19 cellular contexts compared by ENCODE assay signal in the genomic region with DNA sequence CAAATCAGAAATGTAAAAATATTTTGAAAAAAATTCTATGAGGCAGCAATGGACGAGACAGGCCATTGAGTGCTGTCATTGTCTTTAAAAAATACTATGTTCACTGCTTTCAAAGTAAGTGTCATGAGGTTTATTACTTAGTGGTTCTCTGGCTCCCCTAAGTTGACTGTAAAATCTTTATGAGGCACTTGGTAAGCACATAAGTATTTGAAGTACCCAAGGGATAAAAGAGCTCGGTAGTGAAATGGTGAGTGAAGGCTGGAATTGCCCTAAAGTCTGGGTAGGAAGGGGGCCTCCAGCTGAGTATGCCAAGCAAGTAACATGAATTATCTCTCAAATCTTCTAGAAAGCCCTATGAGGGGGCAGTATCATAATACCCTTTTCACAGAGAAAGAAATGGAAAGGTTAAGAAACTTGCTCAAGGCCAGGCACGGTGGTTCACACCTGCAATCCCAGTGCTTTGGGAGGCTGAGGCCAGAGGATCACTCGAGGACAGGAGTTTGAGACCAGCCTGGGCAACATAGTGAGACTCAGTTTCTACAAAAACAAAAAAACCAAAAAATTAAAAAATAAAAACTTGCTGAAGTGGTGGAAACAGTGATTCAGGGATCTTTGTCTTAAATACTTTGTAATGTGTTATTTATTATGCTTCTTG. TPM values are rescaled to one million over a fixed set of nuclear protein-coding genes. Genes with fewer than 3 reads are reported as not detected.
"Had no signal": no experiment of that assay in that cellular context is flagged by ENCODE, and none has a peak within 500 bp of the region (broad histone marks: within the 10 kb centered on the region; RNA-seq: fewer than 3 reads in every experiment).

No MANE protein-coding gene starts in this region.

- H3K4me3 ChIP-seq: esophagus squamous epithelium, lung, sigmoid colon had no signal

- H3K27ac ChIP-seq: esophagus squamous epithelium, foreskin keratinocyte, neutrophil, sigmoid colon had no signal

- ATAC-seq: foreskin keratinocyte, left ventricle myocardium superior had no signal

- H3K27me3 ChIP-seq: esophagus squamous epithelium had no signal

- DNase-seq: esophagus squamous epithelium; foreskin keratinocyte; immature natural killer cell; left ventricle myocardium superior; mesenchymal stem cell; midbrain; naive thymus-derived CD4-positive, alpha-beta T cell; posterior cingulate gyrus; sigmoid colon; small intestine; stimulated activated CD4-positive, alpha-beta T cell treated with anti-CD3 and anti-CD28 coated beads, Interleukin-12 subunit alpha, Interleukin-12 subunit beta, amount 100 ng/mL, for 4 hours; stimulated activated naive CD4-positive, alpha-beta T cell had no signal

- H3K36me3 ChIP-seq: esophagus squamous epithelium, neutrophil, sigmoid colon had no signal

- H3K4me1 ChIP-seq: foreskin keratinocyte had no signal

- H3K9me3 ChIP-seq: esophagus squamous epithelium, neutrophil, sigmoid colon had no signal

RNA-seq across cellular contexts. Expression of gene CTCFL, which starts 5.5 kb away (rescaled TPM):
- total RNA-seq: foreskin keratinocyte; left ventricle myocardium superior; lung; naive thymus-derived CD4-positive, alpha-beta T cell; osteocyte; pulmonary artery endothelial cell had no signal
- polyA plus RNA-seq: foreskin keratinocyte; immature natural killer cell; keratinocyte; naive thymus-derived CD4-positive, alpha-beta T cell; neural cell; sigmoid colon had no signal

RNA-seq across cellular contexts. Expression of gene PCK1, which starts 30.5 kb away (rescaled TPM):
- total RNA-seq: epithelial cell of proximal tubule; foreskin keratinocyte; naive thymus-derived CD4-positive, alpha-beta T cell; osteocyte; pulmonary artery endothelial cell had no signal
- polyA plus RNA-seq: foreskin keratinocyte; immature natural killer cell; keratinocyte; naive thymus-derived CD4-positive, alpha-beta T cell had no signal
